Comparison of ENCODE assay signal across 21 cellular contexts in the genomic region with DNA sequence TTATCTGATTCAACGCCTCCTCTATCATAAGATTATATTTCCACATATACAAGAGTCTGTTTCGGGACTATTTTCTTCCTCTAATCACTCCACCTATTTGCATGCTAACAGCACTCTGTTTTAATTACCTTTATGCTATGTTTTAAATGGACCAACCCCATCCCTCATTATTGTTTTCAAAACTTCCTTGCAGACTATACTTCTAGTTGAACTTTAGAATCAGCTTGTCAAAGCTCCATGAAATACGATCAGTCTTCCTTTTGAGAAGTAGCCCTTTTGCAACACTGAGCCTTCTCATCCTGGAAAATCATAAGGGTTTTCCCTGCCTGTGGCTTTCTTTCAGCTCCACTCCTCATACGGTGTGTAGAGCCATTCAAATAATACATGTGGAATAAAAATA. TPM values are rescaled to one million over a fixed set of nuclear protein-coding genes. Genes with fewer than 3 reads are reported as not detected.
DNase-seq lines count a peak whose midpoint lies in the region; ATAC-seq and TF ChIP-seq lines count a peak whose summit lies in the region.
"Had no signal": no experiment of that assay in that cellular context is flagged by ENCODE, and none has a peak within 500 bp of the region (broad histone marks: within the 10 kb centered on the region; RNA-seq: fewer than 3 reads in every experiment).

No MANE protein-coding gene starts in this region.

- H3K27me3 ChIP-seq in KMS-11 (ENCODE audit: insufficient read depth, low read depth) = no peaks in the 10 kb centered on the region
- H3K27me3 ChIP-seq in aorta (ENCODE audit: control insufficient read depth in 1 of 2, insufficient read depth in 2 of 2, low read length in 1 of 2) = no peaks in the 10 kb centered on the region
- H3K27me3 ChIP-seq: BLaER1, heart left ventricle, right atrium auricular region, testis had no signal

- ATAC-seq in activated naive CD8-positive, alpha-beta T cell treated with anti-CD3 and anti-CD28 coated beads, Interleukin-2, amount 50 U/mL, for 24 hours = peak; percentile 25
- ATAC-seq in stimulated activated effector memory CD8-positive, alpha-beta T cell treated with anti-CD3 and anti-CD28 coated beads, Interleukin-12 subunit alpha, Interleukin-12 subunit beta, amount 100 ng/mL, for 72 hours = no peak
- ATAC-seq in aorta (ENCODE audit: low FRiP score) = no peak
- ATAC-seq: heart left ventricle had no signal

- POLR2A ChIA-PET in activated CD4-positive, alpha-beta memory T cell treated with anti-CD3 and anti-CD28 coated beads for 36 hours (lab: Charles Lee) = interaction anchor here (0.7 to 1.7 kb wide), 9 partner anchors 11 to 324 kb away, joined by 3 to 6 read pairs (median 3); a partner anchor contains a TSS
- POLR2A ChIA-PET in activated CD4-positive, alpha-beta memory T cell treated with anti-CD3 and anti-CD28 coated beads, Interleukin-2, amount 10 ng/mL, durations not matched to agents 7 days and 5 days (lab: Charles Lee) = interaction anchor here (1.2 to 2.1 kb wide), 5 partner anchors 8 to 103 kb away, joined by 5 to 15 read pairs (median 5); a partner anchor contains a TSS

- intact Hi-C loops in activated CD4-positive, alpha-beta memory T cell treated with anti-CD3 and anti-CD28 coated beads for 36 hours (cut with micrococcal nuclease) = loop anchor here (1.0 to 5.0 kb wide), 5 partner anchors 12 to 277 kb away; no protein-coding TSS in a partner anchor
- intact Hi-C loops in aorta (cut with DNase I) = no loop called here

- no peaks in the 10 kb centered on the region for H3K9me3 Mint-ChIP-seq in activated CD4-positive, alpha-beta memory T cell treated with anti-CD3 and anti-CD28 coated beads for 36 hours
- no peaks in the 10 kb centered on the region for H3K9me3 Mint-ChIP-seq in activated CD4-positive, alpha-beta memory T cell treated with anti-CD3 and anti-CD28 coated beads, Interleukin-2, amount 10 ng/mL, durations not matched to agents 7 days and 5 days
- H3K9me3 Mint-ChIP-seq in activated naive CD8-positive, alpha-beta T cell treated with anti-CD3 and anti-CD28 coated beads, Interleukin-2, amount 50 U/mL, for 24 hours = no peaks in the 10 kb centered on the region
- no peaks in the 10 kb centered on the region for H3K9me3 Mint-ChIP-seq in stimulated activated effector memory CD8-positive, alpha-beta T cell treated with anti-CD3 and anti-CD28 coated beads, Interleukin-12 subunit alpha, Interleukin-12 subunit beta, amount 100 ng/mL, for 72 hours
- no peaks in the 10 kb centered on the region for H3K9me3 Mint-ChIP-seq in endothelial cell (ENCODE audit: unreplicated experiment)
- H3K9me3 Mint-ChIP-seq: dendritic cell treated with granulocyte-macrophage colony-stimulating factor and Interleukin-4, amounts not matched to agents 40 ng/mL and 50 ng/mL, for 4 days had no signal

- H3K4me3 ChIP-seq in KMS-11 (IDR thresholded peaks at IDR 0.05; ENCODE audit: insufficient read depth, low read depth, low read length) = no peak overlapping the region
- no peak overlapping the region for H3K4me3 ChIP-seq in aorta (ENCODE audit: low read length in 2 of 2)
- H3K4me3 ChIP-seq: BLaER1, heart left ventricle, lung, right atrium auricular region, testis had no signal

- 0 out of 2 replicates have a peak overlapping the region, but pooled peaks have one; percentile 3 for H3K4me2 ChIP-seq in KMS-11
- H3K4me2 ChIP-seq: BLaER1 had no signal

- H3K27ac ChIP-seq in KMS-11 (no peak overlapping the region), aorta (ENCODE audit: low read depth in 1 of 2, low read length in 2 of 2) (no peak overlapping the region)
- H3K27ac ChIP-seq: BLaER1, right atrium auricular region, testis had no signal

- H3K4me1 ChIP-seq in KMS-11 (ENCODE audit: low read depth, poor library complexity, severe bottlenecking) (peaks cover 8% of the 10 kb centered on the region), aorta (ENCODE audit: control insufficient read depth in 1 of 2, insufficient read depth in 2 of 2, low read length in 2 of 2) (no peaks in the 10 kb centered on the region)
- H3K4me1 ChIP-seq: BLaER1, right atrium auricular region, testis had no signal

- H3K79me2 ChIP-seq in KMS-11 (ENCODE audit: insufficient read depth, low read depth) = no peaks in the 10 kb centered on the region

- H3K9me3 ChIP-seq in aorta (ENCODE audit: control insufficient read depth, low read length) = no peaks in the 10 kb centered on the region
- H3K9me3 ChIP-seq: BLaER1, heart left ventricle, right atrium auricular region, testis had no signal

- peaks cover 45% of the 10 kb centered on the region for H3K4me1 Mint-ChIP-seq in activated CD4-positive, alpha-beta memory T cell treated with anti-CD3 and anti-CD28 coated beads for 36 hours (ENCODE audit: low read depth)
- H3K4me1 Mint-ChIP-seq in activated CD4-positive, alpha-beta memory T cell treated with anti-CD3 and anti-CD28 coated beads, Interleukin-2, amount 10 ng/mL, durations not matched to agents 7 days and 5 days = peaks cover 22% of the 10 kb centered on the region
- peaks cover 48% of the 10 kb centered on the region for H3K4me1 Mint-ChIP-seq in activated naive CD8-positive, alpha-beta T cell treated with anti-CD3 and anti-CD28 coated beads, Interleukin-2, amount 50 U/mL, for 24 hours
- peaks cover 38% of the 10 kb centered on the region for H3K4me1 Mint-ChIP-seq in stimulated activated effector memory CD8-positive, alpha-beta T cell treated with anti-CD3 and anti-CD28 coated beads, Interleukin-12 subunit alpha, Interleukin-12 subunit beta, amount 100 ng/mL, for 72 hours
- H3K4me1 Mint-ChIP-seq in endothelial cell (ENCODE audit: unreplicated experiment) = peaks cover 9% of the 10 kb centered on the region

- H3K27ac Mint-ChIP-seq in activated CD4-positive, alpha-beta memory T cell treated with anti-CD3 and anti-CD28 coated beads for 36 hours = peak overlapping the region; percentile 91
- no peak overlapping the region for H3K27ac Mint-ChIP-seq in activated CD4-positive, alpha-beta memory T cell treated with anti-CD3 and anti-CD28 coated beads, Interleukin-2, amount 10 ng/mL, durations not matched to agents 7 days and 5 days
- peak overlapping the region; percentile 94 for H3K27ac Mint-ChIP-seq in activated naive CD8-positive, alpha-beta T cell treated with anti-CD3 and anti-CD28 coated beads, Interleukin-2, amount 50 U/mL, for 24 hours
- H3K27ac Mint-ChIP-seq in stimulated activated effector memory CD8-positive, alpha-beta T cell treated with anti-CD3 and anti-CD28 coated beads, Interleukin-12 subunit alpha, Interleukin-12 subunit beta, amount 100 ng/mL, for 72 hours = peak overlapping the region; percentile 81
- H3K27ac Mint-ChIP-seq in endothelial cell (ENCODE audit: unreplicated experiment) = no peak overlapping the region
- H3K27ac Mint-ChIP-seq: dendritic cell treated with granulocyte-macrophage colony-stimulating factor and Interleukin-4, amounts not matched to agents 40 ng/mL and 50 ng/mL, for 4 days had no signal

- TF ChIP-seq CTCF in KMS-11 (conservative IDR thresholded peaks at IDR 0.05; ENCODE audit: low read depth, low read length) = no peak
- TF ChIP-seq CTCF in endothelial cell (IDR thresholded peaks at IDR 0.05; ENCODE audit: unreplicated experiment) = no peak

- H3K36me3 Mint-ChIP-seq in activated CD4-positive, alpha-beta memory T cell treated with anti-CD3 and anti-CD28 coated beads for 36 hours = peaks cover 28% of the 10 kb centered on the region
- H3K36me3 Mint-ChIP-seq in activated CD4-positive, alpha-beta memory T cell treated with anti-CD3 and anti-CD28 coated beads, Interleukin-2, amount 10 ng/mL, durations not matched to agents 7 days and 5 days (ENCODE audit: low read depth) = peaks cover 29% of the 10 kb centered on the region
- H3K36me3 Mint-ChIP-seq in activated naive CD8-positive, alpha-beta T cell treated with anti-CD3 and anti-CD28 coated beads, Interleukin-2, amount 50 U/mL, for 24 hours (ENCODE audit: low read depth) = peaks cover 49% of the 10 kb centered on the region
- peaks cover 57% of the 10 kb centered on the region for H3K36me3 Mint-ChIP-seq in stimulated activated effector memory CD8-positive, alpha-beta T cell treated with anti-CD3 and anti-CD28 coated beads, Interleukin-12 subunit alpha, Interleukin-12 subunit beta, amount 100 ng/mL, for 72 hours
- H3K36me3 Mint-ChIP-seq in endothelial cell (ENCODE audit: low read depth, unreplicated experiment) = peaks cover 18% of the 10 kb centered on the region

- no peaks in the 10 kb centered on the region for H3K27me3 Mint-ChIP-seq in activated CD4-positive, alpha-beta memory T cell treated with anti-CD3 and anti-CD28 coated beads for 36 hours
- H3K27me3 Mint-ChIP-seq in activated CD4-positive, alpha-beta memory T cell treated with anti-CD3 and anti-CD28 coated beads, Interleukin-2, amount 10 ng/mL, durations not matched to agents 7 days and 5 days = no peaks in the 10 kb centered on the region
- no peaks in the 10 kb centered on the region for H3K27me3 Mint-ChIP-seq in activated naive CD8-positive, alpha-beta T cell treated with anti-CD3 and anti-CD28 coated beads, Interleukin-2, amount 50 U/mL, for 24 hours
- H3K27me3 Mint-ChIP-seq in endothelial cell (ENCODE audit: unreplicated experiment) = peaks cover 5% of the 10 kb centered on the region
- H3K27me3 Mint-ChIP-seq: dendritic cell treated with granulocyte-macrophage colony-stimulating factor and Interleukin-4, amounts not matched to agents 40 ng/mL and 50 ng/mL, for 4 days had no signal

- H3K36me3 ChIP-seq in KMS-11 (ENCODE audit: insufficient read depth) (no peaks in the 10 kb centered on the region), aorta (ENCODE audit: control insufficient read depth in 1 of 2, insufficient read depth in 2 of 2, low read length in 1 of 2) (peaks cover 5 to 7% of the 10 kb centered on the region in 2 donors)

- WGBS in aorta, 2 donors = 92 to 95% methylated on average over 4 of the region's 4 CpGs

- H4K20me1 ChIP-seq in KMS-11 (ENCODE audit: insufficient read depth) = no peaks in the 10 kb centered on the region
- H4K20me1 ChIP-seq: BLaER1 had no signal

- H2AFZ ChIP-seq in KMS-11 (ENCODE audit: low read depth) = no peak overlapping the region

- CTCF ChIA-PET in activated CD4-positive, alpha-beta memory T cell treated with anti-CD3 and anti-CD28 coated beads for 36 hours (lab: Charles Lee) = interaction anchor here (0.7 to 1.9 kb wide), 7 partner anchors 11 to 162 kb away, joined by 3 to 11 read pairs (median 5); a partner anchor contains a TSS
- CTCF ChIA-PET in activated CD4-positive, alpha-beta memory T cell treated with anti-CD3 and anti-CD28 coated beads, Interleukin-2, amount 10 ng/mL, durations not matched to agents 7 days and 5 days (lab: Charles Lee) = interaction anchor here (1.2 to 2.1 kb wide), 5 partner anchors 20 to 161 kb away, joined by 3 to 6 read pairs (median 5); no protein-coding TSS in a partner anchor

- DNase-seq in activated CD4-positive, alpha-beta memory T cell treated with anti-CD3 and anti-CD28 coated beads for 36 hours = no peak
- DNase-seq in activated CD4-positive, alpha-beta memory T cell treated with anti-CD3 and anti-CD28 coated beads, Interleukin-2, amount 10 ng/mL, durations not matched to agents 7 days and 5 days = no peak
- DNase-seq in activated naive CD8-positive, alpha-beta T cell treated with anti-CD3 and anti-CD28 coated beads, Interleukin-2, amount 50 U/mL, for 24 hours = no peak
- no peak for DNase-seq in stimulated activated effector memory CD8-positive, alpha-beta T cell treated with anti-CD3 and anti-CD28 coated beads, Interleukin-12 subunit alpha, Interleukin-12 subunit beta, amount 100 ng/mL, for 72 hours (ENCODE audit: low spot score in 2 of 2)
- DNase-seq in endothelial cell (ENCODE audit: low spot score) (no peak), NCI-H1694 (lab: John Stamatoyannopoulos, UW) (no peak), aorta (no peak)
- DNase-seq: activated CD4-positive, CD25-positive, alpha-beta regulatory T cell; activated CD8-positive, alpha-beta memory T cell treated with anti-CD3 and anti-CD28 coated beads, Interleukin-2, amount 50 U/mL, for 4 hours; GDM1; heart left ventricle; NCI-H2107; NCI-H510A; nucleus accumbens; T1000; testis had no signal

- no peak overlapping the region for H3K9ac ChIP-seq in KMS-11
- H3K9ac ChIP-seq: BLaER1 had no signal

- peak overlapping the region; percentile 21 for H3K4me3 Mint-ChIP-seq in activated CD4-positive, alpha-beta memory T cell treated with anti-CD3 and anti-CD28 coated beads for 36 hours
- no peak overlapping the region for H3K4me3 Mint-ChIP-seq in activated CD4-positive, alpha-beta memory T cell treated with anti-CD3 and anti-CD28 coated beads, Interleukin-2, amount 10 ng/mL, durations not matched to agents 7 days and 5 days
- peak overlapping the region; percentile 64 for H3K4me3 Mint-ChIP-seq in activated naive CD8-positive, alpha-beta T cell treated with anti-CD3 and anti-CD28 coated beads, Interleukin-2, amount 50 U/mL, for 24 hours
- H3K4me3 Mint-ChIP-seq in stimulated activated effector memory CD8-positive, alpha-beta T cell treated with anti-CD3 and anti-CD28 coated beads, Interleukin-12 subunit alpha, Interleukin-12 subunit beta, amount 100 ng/mL, for 72 hours = peak overlapping the region; percentile 28
- no peak overlapping the region for H3K4me3 Mint-ChIP-seq in endothelial cell (ENCODE audit: unreplicated experiment)
- H3K4me3 Mint-ChIP-seq: dendritic cell treated with granulocyte-macrophage colony-stimulating factor and Interleukin-4, amounts not matched to agents 40 ng/mL and 50 ng/mL, for 4 days had no signal

RNA-seq across cellular contexts. Expression of a gene that starts 36.9 kb away (rescaled TPM):
- 1 to 10 TPM; 5.0 to 5.1 TPM for total RNA-seq in activated CD4-positive, alpha-beta memory T cell treated with anti-CD3 and anti-CD28 coated beads for 36 hours
- total RNA-seq in activated CD4-positive, alpha-beta memory T cell treated with anti-CD3 and anti-CD28 coated beads, Interleukin-2, amount 10 ng/mL, durations not matched to agents 7 days and 5 days = 1 to 10 TPM; 5.5 TPM
- total RNA-seq in endothelial cell (ENCODE audit: unreplicated experiment) = 14.0 TPM
- total RNA-seq in aorta = 10 to 100 TPM; 18.7 to 19.4 TPM
- polyA plus RNA-seq in aorta = 10 to 100 TPM in 1 of 2 donors, 1 to 10 TPM in 1; 6.0 to 11.5 TPM

Comparison
In these comparisons a context has a peak if more than half of its experiments do, and no peak if none do; other contexts are left out.
1. H3K27ac Mint-ChIP-seq: peak in activated CD4-positive, alpha-beta memory T cell treated with anti-CD3 and anti-CD28 coated beads for 36 hours (single experiment), activated naive CD8-positive, alpha-beta T cell treated with anti-CD3 and anti-CD28 coated beads, Interleukin-2, amount 50 U/mL, for 24 hours (single experiment) and stimulated activated effector memory CD8-positive, alpha-beta T cell treated with anti-CD3 and anti-CD28 coated beads, Interleukin-12 subunit alpha, Interleukin-12 subunit beta, amount 100 ng/mL, for 72 hours (single experiment); none in activated CD4-positive, alpha-beta memory T cell treated with anti-CD3 and anti-CD28 coated beads, Interleukin-2, amount 10 ng/mL, durations not matched to agents 7 days and 5 days (single experiment) and endothelial cell (single experiment).
2. H3K4me3 Mint-ChIP-seq: peak in activated CD4-positive, alpha-beta memory T cell treated with anti-CD3 and anti-CD28 coated beads for 36 hours (single experiment), activated naive CD8-positive, alpha-beta T cell treated with anti-CD3 and anti-CD28 coated beads, Interleukin-2, amount 50 U/mL, for 24 hours (single experiment) and stimulated activated effector memory CD8-positive, alpha-beta T cell treated with anti-CD3 and anti-CD28 coated beads, Interleukin-12 subunit alpha, Interleukin-12 subunit beta, amount 100 ng/mL, for 72 hours (single experiment); none in activated CD4-positive, alpha-beta memory T cell treated with anti-CD3 and anti-CD28 coated beads, Interleukin-2, amount 10 ng/mL, durations not matched to agents 7 days and 5 days (single experiment) and endothelial cell (single experiment).